Comparison of ENCODE assay signal across 20 cellular contexts in genomic region chr1:44268054-44268453, GRCh38.
"Had no signal": no experiment of that assay in that cellular context is flagged by ENCODE, and none has a peak within 500 bp of the region (broad histone marks: within the 10 kb centered on the region; RNA-seq: fewer than 3 reads in every experiment).

No MANE protein-coding gene starts in this region.

- H3K36me3 ChIP-seq: cardiac muscle cell, Peyer's patch, SJSA1 had no signal

- H3K4me1 ChIP-seq: ascending aorta, SJSA1 had no signal

- H3K9me3 ChIP-seq: ascending aorta, Peyer's patch, SJSA1, SK-N-SH had no signal

- H3K4me3 ChIP-seq: ascending aorta, cardiac muscle cell, Peyer's patch, SJSA1 had no signal

- H3K27ac ChIP-seq: ascending aorta, cardiac muscle cell, SJSA1 had no signal

- DNase-seq: activated CD4-positive, alpha-beta T cell treated with anti-CD3 and anti-CD28 coated beads, Interleukin-2, amount 10 ng/mL, durations not matched to agents 7 days and 5 days; activated CD4-positive, alpha-beta T cell treated with anti-CD3 and anti-CD28 coated beads, Interleukin-2, amount 50 U/mL, for 48 hours; activated CD8-positive, alpha-beta T cell treated with anti-CD3 and anti-CD28 coated beads, Interleukin-2, amount 10 ng/mL, durations not matched to agents 7 days and 5 days; activated gamma-delta T cell; activated naive CD4-positive, alpha-beta T cell treated with Interleukin-2 at 50 U/mL for 16 hours; activated naive CD8-positive, alpha-beta T cell treated with anti-CD3 and anti-CD28 coated beads, Interleukin-2, amount 10 ng/mL, durations not matched to agents 7 days and 5 days; activated T-cell treated with anti-CD3 and anti-CD28 coated beads, Interleukin-2, amount 50 U/mL, for 24 hours; amygdala; NCI-H1048; NCI-H1105 treated with DMSO at 0.1 percent for 48 hours; NCI-H1436; NCI-H345; NCI-H524 treated with DMSO at 0.1 percent for 48 hours; RPMI8226; SHP77 treated with DMSO at 0.1 percent for 48 hours; SK-N-SH had no signal

- H3K27me3 ChIP-seq: ascending aorta, cardiac muscle cell, Peyer's patch, SJSA1 had no signal

- H3K4me2 ChIP-seq: SK-N-SH had no signal

- H3K9me2 ChIP-seq: SK-N-SH had no signal

- H3K9ac ChIP-seq: SK-N-SH had no signal

- ATAC-seq: activated CD8-positive, alpha-beta T cell treated with anti-CD3 and anti-CD28 coated beads, Interleukin-2, amount 10 ng/mL, durations not matched to agents 7 days and 5 days had no signal
